1 cellular context compared by ENCODE assay signal in the genomic region with DNA sequence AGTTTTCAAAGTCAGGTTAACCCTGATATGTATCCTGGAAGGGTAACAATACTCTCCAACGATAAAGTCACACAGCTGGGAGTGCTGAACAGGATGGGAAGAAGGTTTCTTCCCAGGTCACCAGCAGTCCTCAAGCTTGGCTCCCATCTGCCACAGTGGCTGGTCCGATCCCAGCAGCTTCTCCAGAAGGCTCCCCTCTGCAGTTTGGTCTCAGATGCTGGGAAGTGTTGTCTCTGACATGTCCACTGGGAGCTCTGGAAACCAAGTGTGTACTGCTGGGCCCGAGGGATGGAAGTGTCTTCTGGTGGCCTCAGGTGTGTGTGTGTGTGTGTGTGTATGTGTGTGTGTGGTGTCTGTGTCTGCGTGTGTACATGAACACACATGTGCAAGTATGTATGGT.
TF ChIP-seq lines count a peak whose summit lies in the region.

No MANE protein-coding gene starts in this region.

TF ChIP-seq in HCT116, 20 proteins besides CTCF, POLR2A, EP300 and RAD21:
- TF ChIP-seq, protein P1, sequence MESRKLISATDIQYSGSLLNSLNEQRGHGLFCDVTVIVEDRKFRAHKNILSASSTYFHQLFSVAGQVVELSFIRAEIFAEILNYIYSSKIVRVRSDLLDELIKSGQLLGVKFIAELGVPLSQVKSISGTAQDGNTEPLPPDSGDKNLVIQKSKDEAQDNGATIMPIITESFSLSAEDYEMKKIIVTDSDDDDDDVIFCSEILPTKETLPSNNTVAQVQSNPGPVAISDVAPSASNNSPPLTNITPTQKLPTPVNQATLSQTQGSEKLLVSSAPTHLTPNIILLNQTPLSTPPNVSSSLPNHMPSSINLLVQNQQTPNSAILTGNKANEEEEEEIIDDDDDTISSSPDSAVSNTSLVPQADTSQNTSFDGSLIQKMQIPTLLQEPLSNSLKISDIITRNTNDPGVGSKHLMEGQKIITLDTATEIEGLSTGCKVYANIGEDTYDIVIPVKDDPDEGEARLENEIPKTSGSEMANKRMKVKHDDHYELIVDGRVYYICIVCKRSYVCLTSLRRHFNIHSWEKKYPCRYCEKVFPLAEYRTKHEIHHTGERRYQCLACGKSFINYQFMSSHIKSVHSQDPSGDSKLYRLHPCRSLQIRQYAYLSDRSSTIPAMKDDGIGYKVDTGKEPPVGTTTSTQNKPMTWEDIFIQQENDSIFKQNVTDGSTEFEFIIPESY (IDR thresholded peaks at IDR 0.05; ENCODE audit: extremely low read depth, insufficient replicate concordance, low read length): no peak
- no peak for TF ChIP-seq POLR2AphosphoS5 (IDR thresholded peaks at IDR 0.05; ENCODE audit: low read depth, low read length)
- no peak for TF ChIP-seq CEBPB (IDR thresholded peaks at IDR 0.05; ENCODE audit: low read depth)
- no peak for TF ChIP-seq SIN3A (IDR thresholded peaks at IDR 0.05; ENCODE audit: low read depth)
- no peak for TF ChIP-seq ZNF274 (IDR thresholded peaks at IDR 0.05; ENCODE audit: low read depth, low read length)
- TF ChIP-seq, protein P2, sequence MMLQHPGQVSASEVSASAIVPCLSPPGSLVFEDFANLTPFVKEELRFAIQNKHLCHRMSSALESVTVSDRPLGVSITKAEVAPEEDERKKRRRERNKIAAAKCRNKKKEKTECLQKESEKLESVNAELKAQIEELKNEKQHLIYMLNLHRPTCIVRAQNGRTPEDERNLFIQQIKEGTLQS (IDR thresholded peaks at IDR 0.05): no peak
- no peak for TF ChIP-seq SRF (IDR thresholded peaks at IDR 0.05; ENCODE audit: low read depth)
- TF ChIP-seq ZFX (IDR thresholded peaks at IDR 0.05): no peak
TF ChIP-seq in HCT116: peak in this region for 0.
